In the genomic region with DNA sequence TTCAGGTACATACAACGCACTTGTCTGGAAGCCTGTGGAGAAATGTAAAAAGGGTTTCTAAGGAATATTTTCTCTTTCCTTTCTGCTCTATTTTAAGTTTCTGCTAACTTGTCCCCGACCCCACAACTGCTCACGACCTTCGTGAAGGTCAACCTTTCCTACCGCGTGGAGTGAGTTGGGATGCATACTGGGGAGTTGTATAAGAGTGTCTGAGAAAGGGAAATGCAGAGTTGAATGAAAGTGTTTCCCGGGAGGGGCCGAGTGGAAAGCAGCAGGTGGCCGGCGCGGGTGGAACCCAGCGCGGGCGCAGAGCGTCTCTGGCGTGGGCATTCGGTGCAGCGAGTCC, we compare ENCODE assay signal across 8 cellular contexts. TPM values are rescaled to one million over a fixed set of nuclear protein-coding genes. Genes with fewer than 3 reads are reported as not detected.
DNase-seq lines count a peak whose midpoint lies in the region; ATAC-seq and TF ChIP-seq lines count a peak whose summit lies in the region.

No MANE protein-coding gene starts in this region.

- H3K9me3 Mint-ChIP-seq in GM23338, result peaks cover 15% of the 10 kb centered on the region; the same call in 2 of the 3 replicates
- H3K9me3 Mint-ChIP-seq in stimulated activated memory B cell treated with anti-CD40 and anti-IgM and Interleukin-4, amounts not matched to agents 10 μg/mL and 1 μg/mL and 100 μg/mL, for 72 hours, result no peaks in the 10 kb centered on the region

- H3K4me3 ChIP-seq in GM23338 (peak overlapping the region; percentile 81), adipocyte (ENCODE audit: low read length) (peak overlapping the region; percentile 69), kidney epithelial cell (ENCODE audit: low read depth, low read length) (peak overlapping the region; percentile 47), PC-9 (no peak overlapping the region)

- H3K9me3 ChIP-seq in adipocyte (ENCODE audit: control insufficient read depth, low read length) (peaks cover 2% of the 10 kb centered on the region), PC-9 (ENCODE audit: insufficient read depth, low read depth) (no peaks in the 10 kb centered on the region)

- H3K4me1 Mint-ChIP-seq in GM23338, result peaks cover 9% of the 10 kb centered on the region
- H3K4me1 Mint-ChIP-seq in stimulated activated memory B cell treated with anti-CD40 and anti-IgM and Interleukin-4, amounts not matched to agents 10 μg/mL and 1 μg/mL and 100 μg/mL, for 72 hours, result peaks cover 16% of the 10 kb centered on the region

- intact Hi-C loops in PC-9 (cut with micrococcal nuclease; ENCODE audit: unreplicated experiment), result no loop called here

- H3K4me2 ChIP-seq in GM23338, result peak overlapping the region; percentile 66
- H3K4me2 ChIP-seq in PC-9, result no peak overlapping the region

- peaks cover 30% of the 10 kb centered on the region for H3K27me3 Mint-ChIP-seq in GM23338 (ENCODE audit: insufficient read depth, low read depth, poor library complexity)
- peaks cover 32% of the 10 kb centered on the region for H3K27me3 Mint-ChIP-seq in stimulated activated memory B cell treated with anti-CD40 and anti-IgM and Interleukin-4, amounts not matched to agents 10 μg/mL and 1 μg/mL and 100 μg/mL, for 72 hours

- BruUV-seq in PC-9 (replicated peaks; lab: Mats Ljungman, UMichigan), result no TSS peak

- H3K9me2 ChIP-seq in GM23338 (ENCODE audit: insufficient read depth) (no peaks in the 10 kb centered on the region; the same call in 1 of the 2 replicates), PC-9 (ENCODE audit: insufficient read depth) (no peaks in the 10 kb centered on the region)

- no peak; the same call in 2 of the 3 replicates for ATAC-seq in GM23338
- no peak for ATAC-seq in stimulated activated memory B cell treated with anti-CD40 and anti-IgM and Interleukin-4, amounts not matched to agents 10 μg/mL and 1 μg/mL and 100 μg/mL, for 72 hours
- no peak for ATAC-seq in GM18517 (IDR thresholded peaks at IDR 0.05; ENCODE audit: unreplicated experiment)
- no peak for ATAC-seq in HG02642 (IDR thresholded peaks at IDR 0.05; ENCODE audit: poor library complexity, unreplicated experiment)
- ATAC-seq in GM18868 (IDR thresholded peaks at IDR 0.05; ENCODE audit: unreplicated experiment), result no peak

- H3K4me3 Mint-ChIP-seq in GM23338, result peak overlapping the region; percentile 93
- peak overlapping the region; percentile 81 for H3K4me3 Mint-ChIP-seq in stimulated activated memory B cell treated with anti-CD40 and anti-IgM and Interleukin-4, amounts not matched to agents 10 μg/mL and 1 μg/mL and 100 μg/mL, for 72 hours

- TF ChIP-seq CTCF in GM23338 (conservative IDR thresholded peaks at IDR 0.05; ENCODE audit: low read depth in 2 of 2), result no peak
- no peak for TF ChIP-seq CTCF in kidney epithelial cell (IDR thresholded peaks at IDR 0.05; ENCODE audit: insufficient read depth, low read length, poor library complexity, severe bottlenecking)
- TF ChIP-seq CTCF in PC-9 (conservative IDR thresholded peaks at IDR 0.05), result no peak

- DNase-seq in GM23338 (ENCODE audit: low spot score) (no peak), adipocyte (ENCODE audit: low read depth) (no peak), kidney epithelial cell (ENCODE audit: low read depth) (no peak), PC-9 (no peak)

- no peaks in the 10 kb centered on the region; the same call in 1 of the 2 replicates for H3K36me3 ChIP-seq in GM23338 (ENCODE audit: insufficient read depth)
- H3K36me3 ChIP-seq in adipocyte (ENCODE audit: control insufficient read depth, insufficient read depth, low read length, severe bottlenecking), result no peaks in the 10 kb centered on the region
- no peaks in the 10 kb centered on the region for H3K36me3 ChIP-seq in kidney epithelial cell (ENCODE audit: control insufficient read depth, insufficient read depth, low read length)
- H3K36me3 ChIP-seq in PC-9 (ENCODE audit: low read depth), result no peaks in the 10 kb centered on the region

- peaks cover 10% of the 10 kb centered on the region for H3K36me3 Mint-ChIP-seq in GM23338 (ENCODE audit: low read depth)
- no peaks in the 10 kb centered on the region for H3K36me3 Mint-ChIP-seq in stimulated activated memory B cell treated with anti-CD40 and anti-IgM and Interleukin-4, amounts not matched to agents 10 μg/mL and 1 μg/mL and 100 μg/mL, for 72 hours

- H3F3A ChIP-seq in GM23338 (replicated peaks; ENCODE audit: low read depth), result no peaks in the 10 kb centered on the region
- no peaks in the 10 kb centered on the region for H3F3A ChIP-seq in PC-9 (ENCODE audit: insufficient read depth, low read depth)

- POLR2A ChIA-PET in PC-9 (lab: Charles Lee; ENCODE audit: unreplicated experiment), result no interaction called here

- H4K20me1 ChIP-seq in GM23338 (replicated peaks; ENCODE audit: insufficient read depth) (no peaks in the 10 kb centered on the region), PC-9 (ENCODE audit: insufficient read depth) (no peaks in the 10 kb centered on the region)

- CTCF ChIA-PET in PC-9 (lab: Charles Lee), result no interaction called here

- no peak overlapping the region for H3K9ac ChIP-seq in adipocyte (ENCODE audit: low read length)

- H3K27me3 ChIP-seq in GM23338 (ENCODE audit: insufficient read depth) (peaks cover 45% of the 10 kb centered on the region), adipocyte (replicated peaks; ENCODE audit: control insufficient read depth, insufficient read depth, low read length) (peaks cover 37% of the 10 kb centered on the region), kidney epithelial cell (ENCODE audit: control insufficient read depth, insufficient read depth, low read length) (peaks cover 10% of the 10 kb centered on the region), PC-9 (ENCODE audit: insufficient read depth, low read depth) (no peaks in the 10 kb centered on the region)

- H2AFZ ChIP-seq in GM23338, result peak overlapping the region; percentile 82
- no peak overlapping the region for H2AFZ ChIP-seq in PC-9

- H3K4me1 ChIP-seq in GM23338 (ENCODE audit: insufficient read depth) (no peaks in the 10 kb centered on the region), adipocyte (ENCODE audit: control insufficient read depth, insufficient read depth, low read length) (peaks cover 5% of the 10 kb centered on the region), PC-9 (replicated peaks; ENCODE audit: insufficient read depth) (no peaks in the 10 kb centered on the region)

- H3K27ac Mint-ChIP-seq in GM23338, result no peak overlapping the region
- peak overlapping the region; percentile 69 for H3K27ac Mint-ChIP-seq in stimulated activated memory B cell treated with anti-CD40 and anti-IgM and Interleukin-4, amounts not matched to agents 10 μg/mL and 1 μg/mL and 100 μg/mL, for 72 hours

- no peak overlapping the region for H3K27ac ChIP-seq in GM23338 (ENCODE audit: low read depth)
- H3K27ac ChIP-seq in PC-9, result no peak overlapping the region

- no peaks in the 10 kb centered on the region for H3K79me2 ChIP-seq in GM23338 (replicated peaks; ENCODE audit: insufficient read depth)
- H3K79me2 ChIP-seq in PC-9 (ENCODE audit: low read depth), result no peaks in the 10 kb centered on the region

TF ChIP-seq in GM23338, 12 proteins besides CTCF, POLR2A, EP300 and RAD21 (continues in another document):
- TF ChIP-seq EZH2phosphoT487 (IDR thresholded peaks at IDR 0.05; ENCODE audit: unreplicated experiment), result no peak
- TF ChIP-seq, protein P1, sequence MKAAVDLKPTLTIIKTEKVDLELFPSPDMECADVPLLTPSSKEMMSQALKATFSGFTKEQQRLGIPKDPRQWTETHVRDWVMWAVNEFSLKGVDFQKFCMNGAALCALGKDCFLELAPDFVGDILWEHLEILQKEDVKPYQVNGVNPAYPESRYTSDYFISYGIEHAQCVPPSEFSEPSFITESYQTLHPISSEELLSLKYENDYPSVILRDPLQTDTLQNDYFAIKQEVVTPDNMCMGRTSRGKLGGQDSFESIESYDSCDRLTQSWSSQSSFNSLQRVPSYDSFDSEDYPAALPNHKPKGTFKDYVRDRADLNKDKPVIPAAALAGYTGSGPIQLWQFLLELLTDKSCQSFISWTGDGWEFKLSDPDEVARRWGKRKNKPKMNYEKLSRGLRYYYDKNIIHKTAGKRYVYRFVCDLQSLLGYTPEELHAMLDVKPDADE (IDR thresholded peaks at IDR 0.05), result no peak
- TF ChIP-seq JUNB (IDR thresholded peaks at IDR 0.05; ENCODE audit: unreplicated experiment), result no peak
- TF ChIP-seq, protein P2, sequence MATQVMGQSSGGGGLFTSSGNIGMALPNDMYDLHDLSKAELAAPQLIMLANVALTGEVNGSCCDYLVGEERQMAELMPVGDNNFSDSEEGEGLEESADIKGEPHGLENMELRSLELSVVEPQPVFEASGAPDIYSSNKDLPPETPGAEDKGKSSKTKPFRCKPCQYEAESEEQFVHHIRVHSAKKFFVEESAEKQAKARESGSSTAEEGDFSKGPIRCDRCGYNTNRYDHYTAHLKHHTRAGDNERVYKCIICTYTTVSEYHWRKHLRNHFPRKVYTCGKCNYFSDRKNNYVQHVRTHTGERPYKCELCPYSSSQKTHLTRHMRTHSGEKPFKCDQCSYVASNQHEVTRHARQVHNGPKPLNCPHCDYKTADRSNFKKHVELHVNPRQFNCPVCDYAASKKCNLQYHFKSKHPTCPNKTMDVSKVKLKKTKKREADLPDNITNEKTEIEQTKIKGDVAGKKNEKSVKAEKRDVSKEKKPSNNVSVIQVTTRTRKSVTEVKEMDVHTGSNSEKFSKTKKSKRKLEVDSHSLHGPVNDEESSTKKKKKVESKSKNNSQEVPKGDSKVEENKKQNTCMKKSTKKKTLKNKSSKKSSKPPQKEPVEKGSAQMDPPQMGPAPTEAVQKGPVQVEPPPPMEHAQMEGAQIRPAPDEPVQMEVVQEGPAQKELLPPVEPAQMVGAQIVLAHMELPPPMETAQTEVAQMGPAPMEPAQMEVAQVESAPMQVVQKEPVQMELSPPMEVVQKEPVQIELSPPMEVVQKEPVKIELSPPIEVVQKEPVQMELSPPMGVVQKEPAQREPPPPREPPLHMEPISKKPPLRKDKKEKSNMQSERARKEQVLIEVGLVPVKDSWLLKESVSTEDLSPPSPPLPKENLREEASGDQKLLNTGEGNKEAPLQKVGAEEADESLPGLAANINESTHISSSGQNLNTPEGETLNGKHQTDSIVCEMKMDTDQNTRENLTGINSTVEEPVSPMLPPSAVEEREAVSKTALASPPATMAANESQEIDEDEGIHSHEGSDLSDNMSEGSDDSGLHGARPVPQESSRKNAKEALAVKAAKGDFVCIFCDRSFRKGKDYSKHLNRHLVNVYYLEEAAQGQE (IDR thresholded peaks at IDR 0.05; ENCODE audit: unreplicated experiment), result no peak
- no peak for TF ChIP-seq POLR2AphosphoS5 (IDR thresholded peaks at IDR 0.05; ENCODE audit: low read depth)
- TF ChIP-seq NANOG (IDR thresholded peaks at IDR 0.05; ENCODE audit: borderline replicate concordance), result no peak

RNA-seq across cellular contexts. Expression of a gene that starts 17.9 kb away (rescaled TPM):
- 9.8 and 12.5 TPM in 2 replicates for total RNA-seq in GM23338 (2014; rRNA removed; shearing (Covaris generic))
- 6.7 and 10.1 TPM in 2 replicates for polyA plus RNA-seq in GM23338 (2016; fragmentation: Nextera tagmentation; extraction: Ambion mirVana)
- 24.6 and 27.9 TPM in 2 replicates for total RNA-seq in kidney epithelial cell
- 17.0 and 17.2 TPM in 2 replicates for total RNA-seq in PC-9 (2021)
